In the genomic region with DNA sequence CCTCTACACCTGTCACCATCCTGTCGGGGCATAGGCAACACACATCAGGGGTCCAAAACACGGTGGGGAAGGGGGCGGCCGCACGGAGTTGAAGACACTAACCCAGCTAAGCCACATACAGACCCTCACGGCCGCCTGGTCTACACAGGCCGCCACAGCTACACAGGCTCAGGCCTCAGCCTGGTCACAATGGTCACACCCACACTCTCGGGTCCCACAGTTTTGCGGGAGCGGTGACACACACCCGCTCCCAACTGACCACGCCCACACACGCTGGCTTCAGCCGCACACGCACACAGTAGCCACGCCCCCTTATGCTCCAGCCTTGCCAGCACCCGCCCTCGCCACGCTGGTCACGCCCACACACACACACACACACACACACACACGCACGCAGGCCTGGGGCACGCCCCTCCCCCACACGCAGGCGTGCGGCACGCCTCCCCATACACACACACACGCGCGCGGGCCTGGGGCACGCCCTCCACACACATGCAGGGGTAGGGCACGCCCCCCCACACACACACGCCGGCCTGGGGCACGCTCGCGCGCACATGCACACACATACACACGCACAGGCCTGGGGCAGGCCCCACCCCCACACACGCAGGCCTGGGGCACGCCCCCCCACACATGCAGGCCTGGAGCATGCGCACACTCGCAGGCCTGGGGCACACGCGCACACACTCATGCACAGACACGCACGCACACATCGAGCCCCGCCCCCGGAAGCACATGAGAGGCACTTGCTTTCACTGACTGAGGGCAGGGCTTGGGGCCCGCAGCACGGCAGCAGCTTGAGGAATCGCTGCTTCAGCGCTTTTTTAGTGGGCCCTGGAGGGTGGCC, we compare ENCODE assay signal across 8 cellular contexts. TPM values are rescaled to one million over a fixed set of nuclear protein-coding genes. Genes with fewer than 3 reads are reported as not detected.
A peak's percentile ranks its signal among the peaks of the same experiment; 100 is the strongest.
DNase-seq lines count a peak whose midpoint lies in the region; ATAC-seq and TF ChIP-seq lines count a peak whose summit lies in the region.

No MANE protein-coding gene starts in this region.

- H3K4me1 ChIP-seq in HUES64 (ENCODE audit: insufficient read depth, low read length) = peaks cover 10% of the 10 kb centered on the region; the same call in 1 of the 2 replicates
- peaks cover 0 to 16% (median 8%) of the 10 kb centered on the region in 4 donors for H3K4me1 ChIP-seq in Peyer's patch

- peak; percentile 53 for ATAC-seq in GM21423 (IDR thresholded peaks at IDR 0.05; ENCODE audit: unreplicated experiment)

- no peak for TF ChIP-seq POLR2A in Peyer's patch (IDR thresholded peaks at IDR 0.05)

- H3K9ac ChIP-seq in HUES64 (ENCODE audit: low read depth, low read length) = peak overlapping the region; percentile 49; the same call in 1 of the 2 replicates

- H3K27me3 ChIP-seq in HUES64 (ENCODE audit: insufficient read depth, low read length) (no peaks in the 10 kb centered on the region), Peyer's patch (no peaks in the 10 kb centered on the region)

- H3K36me3 Mint-ChIP-seq in nephron progenitor cell (ENCODE audit: low read depth) = peaks cover 15% of the 10 kb centered on the region
- no peaks in the 10 kb centered on the region for H3K36me3 Mint-ChIP-seq in stimulated activated naive CD8-positive, alpha-beta T cell treated with anti-CD3 and anti-CD28 coated beads, Interleukin-15, Interleukin-2, amounts not matched to agents 100 ng/mL and 50 ng/mL, for 24 hours (ENCODE audit: low read depth)

- DNase-seq in Caki2 (ENCODE audit: low read depth) (peak; percentile 97), Peyer's patch (peak; percentile 93 to 98 (median 97)), fibroblast of mammary gland (ENCODE audit: low read depth) (peak; percentile 88), nephron progenitor cell (peak; percentile 88)
- peak; percentile 82 to 92 for DNase-seq in activated T-helper 1 cell treated with anti-CD3 and anti-CD28 coated beads, Interleukin-2, amount 50 U/mL, for 16 hours (ENCODE audit: low read depth in 1 of 2, low spot score in 1 of 2)

- H3K36me3 ChIP-seq in HUES64 (ENCODE audit: insufficient read depth, low read length) (peaks cover 2% of the 10 kb centered on the region; the same call in 1 of the 2 replicates), Peyer's patch (no peaks in the 10 kb centered on the region)

- peak overlapping the region; percentile 76 for H3K4me3 Mint-ChIP-seq in nephron progenitor cell
- H3K4me3 Mint-ChIP-seq in stimulated activated naive CD8-positive, alpha-beta T cell treated with anti-CD3 and anti-CD28 coated beads, Interleukin-15, Interleukin-2, amounts not matched to agents 100 ng/mL and 50 ng/mL, for 24 hours = peak overlapping the region; percentile 75

- in situ Hi-C loops in Caki2 (cut with HindIII; ENCODE audit: low pct_unique_long_range_greater_than_20kb, low sequenced_read_pairs) = no loop called here

- no peaks in the 10 kb centered on the region for H3K9me3 Mint-ChIP-seq in nephron progenitor cell
- no peaks in the 10 kb centered on the region for H3K9me3 Mint-ChIP-seq in stimulated activated naive CD8-positive, alpha-beta T cell treated with anti-CD3 and anti-CD28 coated beads, Interleukin-15, Interleukin-2, amounts not matched to agents 100 ng/mL and 50 ng/mL, for 24 hours

- WGBS in HUES64 = 2% methylated on average over 56 of the region's 56 CpGs

- H3K27me3 Mint-ChIP-seq in nephron progenitor cell (ENCODE audit: low read depth, poor library complexity) = peaks cover 9% of the 10 kb centered on the region
- H3K27me3 Mint-ChIP-seq in stimulated activated naive CD8-positive, alpha-beta T cell treated with anti-CD3 and anti-CD28 coated beads, Interleukin-15, Interleukin-2, amounts not matched to agents 100 ng/mL and 50 ng/mL, for 24 hours = no peaks in the 10 kb centered on the region

- H3K4me3 ChIP-seq in HUES64 (ENCODE audit: low read length) (peak overlapping the region; percentile 62), Peyer's patch (peak overlapping the region; percentile 30 to 64 (median 54)), fibroblast of mammary gland (ENCODE audit: control insufficient read depth, low read depth, low read length) (peak overlapping the region; percentile 44)

- no peaks in the 10 kb centered on the region for H3K9me3 ChIP-seq in HUES64 (ENCODE audit: insufficient read depth, low read depth, low read length)
- H3K9me3 ChIP-seq in Peyer's patch = no peaks in the 10 kb centered on the region

- TF ChIP-seq CTCF in Peyer's patch (IDR thresholded peaks at IDR 0.05) (no peak), fibroblast of mammary gland (conservative IDR thresholded peaks at IDR 0.05; ENCODE audit: control insufficient read depth, insufficient read depth, low read depth, low read length) (no peak), nephron progenitor cell (IDR thresholded peaks at IDR 0.05) (no peak)

- peak overlapping the region; percentile 50 for H3K27ac ChIP-seq in HUES64 (ENCODE audit: low read depth, low read length)
- H3K27ac ChIP-seq in Peyer's patch = peak overlapping the region; percentile 68 to 85 (median 72)

- H3K27ac Mint-ChIP-seq in nephron progenitor cell = peak overlapping the region; percentile 89
- H3K27ac Mint-ChIP-seq in stimulated activated naive CD8-positive, alpha-beta T cell treated with anti-CD3 and anti-CD28 coated beads, Interleukin-15, Interleukin-2, amounts not matched to agents 100 ng/mL and 50 ng/mL, for 24 hours = peak overlapping the region; percentile 93

- peaks cover 69% of the 10 kb centered on the region for H3K4me1 Mint-ChIP-seq in nephron progenitor cell
- peaks cover 49% of the 10 kb centered on the region for H3K4me1 Mint-ChIP-seq in stimulated activated naive CD8-positive, alpha-beta T cell treated with anti-CD3 and anti-CD28 coated beads, Interleukin-15, Interleukin-2, amounts not matched to agents 100 ng/mL and 50 ng/mL, for 24 hours (ENCODE audit: low read depth)

RNA-seq across cellular contexts. Expression of gene OGA, which starts 12.3 kb away (rescaled TPM):
- total RNA-seq in Caki2 (2014; rRNA removed; shearing (Covaris generic); ENCODE audit: low replicate concordance) = 26.4 and 58.9 TPM in 2 replicates
- 61.0 TPM for polyA plus RNA-seq in HUES64 (2013, experiment 1 of 2)
- polyA plus RNA-seq in HUES64 (2013, experiment 2 of 2) = 71.3 TPM
- 100 to 1,000 TPM; 142 to 367 (median 173) TPM for total RNA-seq in Peyer's patch

RNA-seq across cellular contexts. Expression of gene KCNIP2, which starts 13.1 kb away (rescaled TPM):
- 0.20 TPM in 1 of 2 replicates, not detected in the other for total RNA-seq in Caki2 (2014; rRNA removed; shearing (Covaris generic); ENCODE audit: low replicate concordance)
- 1.5 TPM for polyA plus RNA-seq in HUES64 (2013, experiment 1 of 2)
- polyA plus RNA-seq in HUES64 (2013, experiment 2 of 2) = 3.2 TPM
- total RNA-seq in Peyer's patch = 10 to 100 TPM in 1 of 4 donors, 1 to 10 TPM in 3; 3.5 to 11.6 (median 5.5) TPM

RNA-seq across cellular contexts. Expression of gene NPM3, which starts 47.3 kb away (rescaled TPM):
- 73.2 and 172 TPM in 2 replicates for total RNA-seq in Caki2 (2014; rRNA removed; shearing (Covaris generic); ENCODE audit: low replicate concordance)
- 137 TPM for polyA plus RNA-seq in HUES64 (2013, experiment 1 of 2)
- 136 TPM for polyA plus RNA-seq in HUES64 (2013, experiment 2 of 2)
- 10 to 100 TPM in 2 of 4 donors, 1 to 10 TPM in 2; 7.7 to 25.6 (median 11.2) TPM for total RNA-seq in Peyer's patch

RNA-seq across cellular contexts. Expression of gene FGF8, which starts 54.6 kb away (rescaled TPM):
- total RNA-seq in Caki2 (2014; rRNA removed; shearing (Covaris generic); ENCODE audit: low replicate concordance) = not detected in 2 replicates
- polyA plus RNA-seq in HUES64 (2013, experiment 1 of 2) = 22.1 TPM
- 20.0 TPM for polyA plus RNA-seq in HUES64 (2013, experiment 2 of 2)
- total RNA-seq in Peyer's patch = not detected

Comparison
In these comparisons a context has a peak if more than half of its experiments do, and no peak if none do; other contexts are left out.
1. Peak in every context shown above with its lines: DNase-seq, ATAC-seq, H3K4me3 ChIP-seq and H3K27ac ChIP-seq.